In the genomic region with DNA sequence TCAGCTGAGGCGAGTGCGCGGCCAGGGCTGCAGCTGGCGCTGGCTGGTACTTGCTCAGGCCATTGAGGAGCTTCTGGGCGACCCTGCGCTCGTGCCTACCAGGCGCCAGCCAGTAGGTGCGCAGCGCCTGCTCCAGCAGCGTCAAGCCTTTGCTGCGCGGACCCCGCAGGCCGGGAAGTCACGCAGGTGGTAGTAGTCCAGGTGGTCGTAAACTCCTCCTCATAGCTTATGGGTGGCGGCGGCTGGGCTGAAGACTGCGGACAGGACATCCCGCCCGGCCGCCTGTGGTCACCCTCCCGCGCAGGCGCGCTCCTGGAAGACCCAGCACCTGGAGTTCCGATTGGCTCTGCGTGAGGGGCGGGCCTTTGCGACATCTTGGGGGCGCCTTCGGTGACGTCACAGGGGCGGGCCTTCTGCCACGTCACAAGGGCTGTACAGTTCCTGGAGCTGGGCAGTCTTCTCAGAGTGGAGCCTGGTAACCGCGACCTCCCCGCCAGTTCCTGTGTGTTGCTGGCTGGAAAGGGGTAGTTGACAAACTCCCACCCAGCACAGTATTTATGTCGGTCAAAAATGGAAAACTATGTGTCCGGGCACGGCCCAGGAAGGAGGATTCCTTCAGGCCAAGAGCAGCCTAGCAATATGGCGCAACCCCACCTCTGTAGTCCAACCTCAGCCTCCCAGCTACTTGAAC, we compare ENCODE assay signal across 8 cellular contexts.
A peak's percentile ranks its signal among the peaks of the same experiment; 100 is the strongest.
DNase-seq lines count a peak whose midpoint lies in the region; ATAC-seq, FAIRE-seq and TF ChIP-seq lines count a peak whose summit lies in the region.
"Not testable (repeated sequence)": the region's sequence is repeated elsewhere in the genome, so short reads cannot be mapped to it uniquely, and the experiment has no call there.

No MANE protein-coding gene starts in this region.

- not testable (repeated sequence) for H3K36me3 ChIP-seq in endocrine pancreas (ENCODE audit: control insufficient read depth, insufficient read depth, low read length); mesodermal cell (ENCODE audit: control insufficient read depth, insufficient read depth, low read length)

- DNase-seq in D721Med (ENCODE audit: insufficient read length, low spot score) (peak; percentile 31), HUDEP-2 (lab: John Stamatoyannopoulos, UW; ENCODE audit: unreplicated experiment in 76 of 76) (peak in 75 of 76 experiments; percentile 24 to 93 (median 83)), NOMO-1 treated with dmso at 0.1 percent for 144 hours (lab: John Stamatoyannopoulos, UW; ENCODE audit: unreplicated experiment) (peak; percentile 80)
- DNase-seq in activated CD8-positive, alpha-beta memory T cell treated with anti-CD3 and anti-CD28 coated beads, Interleukin-2, amount 50 U/mL, for 1 hour (ENCODE audit: extremely low read depth), result peak; percentile 66
- DNase-seq in stimulated activated CD8-positive, alpha-beta memory T cell treated with anti-CD3 and anti-CD28 coated beads, Interleukin-15, amount 100 ng/mL, for 24 hours (ENCODE audit: low read depth), result peak; percentile 87

- not testable (repeated sequence) for H3K9me3 ChIP-seq in endocrine pancreas (ENCODE audit: control insufficient read depth, low read length); mesodermal cell (ENCODE audit: control insufficient read depth, low read length)

- WGBS in mesodermal cell (ENCODE audit: insufficient coverage in 2 of 2), 2 experiments, result 9 to 10% methylated on average over 23 to 29 of the region's 43 CpGs

- not testable (repeated sequence) for FAIRE-seq in D721Med (lab: Jason Lieb, UNC)

- not testable (repeated sequence) for TF ChIP-seq CTCF in D721Med (IDR thresholded peaks at IDR 0.05; ENCODE audit: insufficient read depth, missing control alignments)

- peak overlapping the region; percentile 89 for H3K9ac ChIP-seq in endocrine pancreas (ENCODE audit: control insufficient read depth, insufficient read depth, low read length)

- H3K27ac ChIP-seq in mesodermal cell (ENCODE audit: low read depth, low read length, severe bottlenecking), result not testable (repeated sequence)

- H3K4me3 ChIP-seq in endocrine pancreas (ENCODE audit: control insufficient read depth, insufficient read depth, low read length), result peak overlapping the region; percentile 47
- H3K4me3 ChIP-seq in mesodermal cell (ENCODE audit: extremely low read depth, insufficient read depth, low read length, poor library complexity, severe bottlenecking), result peak overlapping the region; percentile 59

- ATAC-seq in GM21390 (IDR thresholded peaks at IDR 0.05; ENCODE audit: unreplicated experiment), result peak; percentile 98

- H3K4me1 ChIP-seq in endocrine pancreas (ENCODE audit: control insufficient read depth, insufficient read depth, low read length); mesodermal cell (ENCODE audit: control insufficient read depth, insufficient read depth, low read length, poor library complexity, severe bottlenecking): not testable (repeated sequence)

- not testable (repeated sequence) for H3K27me3 ChIP-seq in endocrine pancreas (ENCODE audit: control insufficient read depth, insufficient read depth, low read length)

Comparison
In these comparisons a context has a peak if more than half of its experiments do, and no peak if none do; other contexts are left out.
1. DNase-seq: peak in every context shown above with its lines; median percentile 87 in stimulated activated CD8-positive, alpha-beta memory T cell treated with anti-CD3 and anti-CD28 coated beads, Interleukin-15, amount 100 ng/mL, for 24 hours; 83 in HUDEP-2; 80 in NOMO-1 treated with dmso at 0.1 percent for 144 hours; 66 in activated CD8-positive, alpha-beta memory T cell treated with anti-CD3 and anti-CD28 coated beads, Interleukin-2, amount 50 U/mL, for 1 hour; 31 in D721Med.